ENCODE assay signal across 36 cellular contexts in the genomic region with DNA sequence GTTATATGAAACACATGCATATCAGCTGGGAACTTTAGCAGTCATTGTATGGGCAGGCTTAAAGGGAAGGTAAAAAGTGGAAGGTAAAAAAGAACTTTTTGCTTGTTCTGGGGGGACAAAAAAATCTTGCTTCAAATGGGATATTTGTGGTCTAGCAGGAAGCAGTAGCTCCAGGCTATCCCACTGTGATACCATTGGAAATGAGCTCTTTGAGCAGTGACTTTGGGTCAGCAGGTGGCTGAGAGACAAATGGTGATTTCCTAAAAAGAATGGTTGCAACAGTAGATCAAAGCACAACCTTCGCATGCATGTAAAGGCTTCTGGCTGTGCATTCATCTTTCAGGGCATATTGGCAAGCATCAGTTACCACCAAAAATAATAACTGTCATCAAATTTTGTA.
"Had no signal": no experiment of that assay in that cellular context is flagged by ENCODE, and none has a peak within 500 bp of the region (broad histone marks: within the 10 kb centered on the region; RNA-seq: fewer than 3 reads in every experiment).

No MANE protein-coding gene starts in this region.

- H3K36me3 Mint-ChIP-seq: activated CD8-positive, alpha-beta memory T cell treated with anti-CD3 and anti-CD28 coated beads, Interleukin-2, amount 10 ng/mL, durations not matched to agents 7 days and 5 days; activated naive CD8-positive, alpha-beta T cell treated with anti-CD3 and anti-CD28 coated beads for 36 hours had no signal

- ATAC-seq: activated CD4-positive, alpha-beta T cell treated with anti-CD3 and anti-CD28 coated beads for 36 hours; activated CD8-positive, alpha-beta memory T cell treated with anti-CD3 and anti-CD28 coated beads, Interleukin-2, amount 10 ng/mL, durations not matched to agents 7 days and 5 days; activated CD8-positive, alpha-beta T cell treated with anti-CD3 and anti-CD28 coated beads, Interleukin-2, amount 10 ng/mL, durations not matched to agents 7 days and 5 days; activated naive CD8-positive, alpha-beta T cell treated with anti-CD3 and anti-CD28 coated beads, Interleukin-2, amount 50 U/mL, for 24 hours; body of pancreas; gastroesophageal sphincter; T-helper 17 cell had no signal

- H3K4me1 ChIP-seq: adrenal gland, body of pancreas, colonic mucosa, esophagus squamous epithelium, gastroesophageal sphincter had no signal

- H3K27me3 ChIP-seq: adrenal gland, body of pancreas, cardiac muscle cell, colonic mucosa, esophagus squamous epithelium, gastroesophageal sphincter had no signal

- H3K4me3 ChIP-seq: adrenal gland, body of pancreas, cardiac muscle cell, colonic mucosa, esophagus squamous epithelium, gastroesophageal sphincter had no signal

- H3K27ac ChIP-seq: adrenal gland, body of pancreas, cardiac muscle cell, colonic mucosa, epithelial cell of prostate, esophagus squamous epithelium, gastroesophageal sphincter, WERI-Rb-1 had no signal

- DNase-seq: activated CD4-positive, alpha-beta memory T cell treated with anti-CD3 and anti-CD28 coated beads for 36 hours; activated CD4-positive, alpha-beta T cell treated with anti-CD3 and anti-CD28 coated beads for 36 hours; activated CD4-positive, alpha-beta T cell treated with anti-CD3 and anti-CD28 coated beads, Interleukin-2, amount 10 ng/mL, durations not matched to agents 24 days and 14 days; activated CD4-positive, CD25-positive, alpha-beta regulatory T cell; activated CD4-positive, CD25-positive, alpha-beta regulatory T cell treated with anti-CD3 and anti-CD28 coated beads, Interleukin-2, amount 50 U/mL, for 72 hours; activated CD8-positive, alpha-beta memory T cell treated with anti-CD3 and anti-CD28 coated beads, Interleukin-2, amount 10 ng/mL, durations not matched to agents 7 days and 5 days; activated CD8-positive, alpha-beta memory T cell treated with anti-CD3 and anti-CD28 coated beads, Interleukin-2, amount 50 U/mL, for 4 hours; activated CD8-positive, alpha-beta T cell treated with anti-CD3 and anti-CD28 coated beads, Interleukin-2, amount 10 ng/mL, durations not matched to agents 7 days and 5 days; activated effector memory CD4-positive, alpha-beta T cell treated with anti-CD3 and anti-CD28 coated beads, Interleukin-2, amount 50 U/mL, for 16 hours; activated naive CD4-positive, alpha-beta T cell treated with anti-CD3 and anti-CD28 coated beads for 36 hours; activated naive CD8-positive, alpha-beta T cell treated with anti-CD3 and anti-CD28 coated beads for 36 hours; activated naive CD8-positive, alpha-beta T cell treated with anti-CD3 and anti-CD28 coated beads, Interleukin-2, amount 50 U/mL, for 24 hours; activated T-cell treated with anti-CD3 and anti-CD28 coated beads, Interleukin-2, amount 50 U/mL, for 1 hour; activated T-cell treated with anti-CD3 and anti-CD28 coated beads, Interleukin-2, amount 50 U/mL, for 48 hours; adrenal gland; amygdala; aorta; body of pancreas; central memory CD4-positive, alpha-beta T cell; cerebellar nuclear complex; colonic mucosa; effector CD8-positive, alpha-beta T cell; esophagus squamous epithelium; foreskin melanocyte; head of caudate nucleus; T-helper 1 cell; T-helper 17 cell; T1000; WERI-Rb-1 had no signal

- H3K27me3 Mint-ChIP-seq: activated CD4-positive, alpha-beta memory T cell treated with anti-CD3 and anti-CD28 coated beads for 36 hours; activated CD4-positive, alpha-beta T cell treated with anti-CD3 and anti-CD28 coated beads for 36 hours; activated CD4-positive, alpha-beta T cell treated with anti-CD3 and anti-CD28 coated beads, Interleukin-2, amount 10 ng/mL, durations not matched to agents 24 days and 14 days; activated CD8-positive, alpha-beta memory T cell treated with anti-CD3 and anti-CD28 coated beads, Interleukin-2, amount 10 ng/mL, durations not matched to agents 7 days and 5 days; activated naive CD4-positive, alpha-beta T cell treated with anti-CD3 and anti-CD28 coated beads, Interleukin-2, amount 50 U/mL, for 24 hours; activated naive CD8-positive, alpha-beta T cell treated with anti-CD3 and anti-CD28 coated beads for 36 hours; activated naive CD8-positive, alpha-beta T cell treated with anti-CD3 and anti-CD28 coated beads, Interleukin-2, amount 50 U/mL, for 24 hours; T-helper 17 cell had no signal

- H3K36me3 ChIP-seq: adrenal gland, cardiac muscle cell, colonic mucosa, esophagus squamous epithelium, gastroesophageal sphincter had no signal

- H3K4me3 Mint-ChIP-seq: activated CD4-positive, alpha-beta memory T cell treated with anti-CD3 and anti-CD28 coated beads for 36 hours; activated CD4-positive, alpha-beta T cell treated with anti-CD3 and anti-CD28 coated beads for 36 hours; activated CD4-positive, alpha-beta T cell treated with anti-CD3 and anti-CD28 coated beads, Interleukin-2, amount 10 ng/mL, durations not matched to agents 24 days and 14 days; activated CD8-positive, alpha-beta memory T cell treated with anti-CD3 and anti-CD28 coated beads, Interleukin-2, amount 10 ng/mL, durations not matched to agents 7 days and 5 days; activated CD8-positive, alpha-beta T cell treated with anti-CD3 and anti-CD28 coated beads, Interleukin-2, amount 10 ng/mL, durations not matched to agents 7 days and 5 days; activated naive CD4-positive, alpha-beta T cell treated with anti-CD3 and anti-CD28 coated beads for 36 hours; activated naive CD4-positive, alpha-beta T cell treated with anti-CD3 and anti-CD28 coated beads, Interleukin-2, amount 50 U/mL, for 24 hours; activated naive CD8-positive, alpha-beta T cell treated with anti-CD3 and anti-CD28 coated beads for 36 hours; activated naive CD8-positive, alpha-beta T cell treated with anti-CD3 and anti-CD28 coated beads, Interleukin-2, amount 50 U/mL, for 24 hours; activated T-helper 1 cell treated with anti-CD3 and anti-CD28 coated beads, Interleukin-12 subunit alpha, Interleukin-12 subunit beta, Interleukin-2, Interleukin-4 antibody, amounts not matched to agents 30 ng/mL and 10 ng/mL and 1 ng/mL, durations not matched to agents 14 hours and 24 hours and 36 hours; T-helper 17 cell; T-helper 2 cell treated with Interferon-gamma antibody and Interleukin-4, amounts not matched to agents 5 μg/mL and 100 μg/mL, for 36 hours had no signal

- H3K9me3 Mint-ChIP-seq: activated CD4-positive, alpha-beta memory T cell treated with anti-CD3 and anti-CD28 coated beads for 36 hours; activated CD4-positive, alpha-beta T cell treated with anti-CD3 and anti-CD28 coated beads, Interleukin-2, amount 10 ng/mL, durations not matched to agents 24 days and 14 days; activated naive CD4-positive, alpha-beta T cell treated with anti-CD3 and anti-CD28 coated beads for 36 hours; activated naive CD4-positive, alpha-beta T cell treated with anti-CD3 and anti-CD28 coated beads, Interleukin-2, amount 50 U/mL, for 24 hours; activated naive CD8-positive, alpha-beta T cell treated with anti-CD3 and anti-CD28 coated beads for 36 hours; activated naive CD8-positive, alpha-beta T cell treated with anti-CD3 and anti-CD28 coated beads, Interleukin-2, amount 50 U/mL, for 24 hours; activated T-helper 1 cell treated with anti-CD3 and anti-CD28 coated beads, Interleukin-12 subunit alpha, Interleukin-12 subunit beta, Interleukin-2, Interleukin-4 antibody, amounts not matched to agents 30 ng/mL and 10 ng/mL and 1 ng/mL, durations not matched to agents 14 hours and 24 hours and 36 hours; activated T-helper 2 cell treated with anti-CD3 and anti-CD28 coated beads, Interferon-gamma antibody, Interleukin-2, Interleukin-4, amounts not matched to agents 10 μg/mL and 5 μg/mL and 100 μg/mL, durations not matched to agents 14 hours and 24 hours and 36 hours; T-helper 2 cell treated with Interferon-gamma antibody and Interleukin-4, amounts not matched to agents 5 μg/mL and 100 μg/mL, for 36 hours had no signal

- H3K4me1 Mint-ChIP-seq: activated CD4-positive, alpha-beta T cell treated with anti-CD3 and anti-CD28 coated beads for 36 hours; activated CD4-positive, alpha-beta T cell treated with anti-CD3 and anti-CD28 coated beads, Interleukin-2, amount 10 ng/mL, durations not matched to agents 24 days and 14 days; activated CD8-positive, alpha-beta memory T cell treated with anti-CD3 and anti-CD28 coated beads, Interleukin-2, amount 10 ng/mL, durations not matched to agents 7 days and 5 days; activated naive CD4-positive, alpha-beta T cell treated with anti-CD3 and anti-CD28 coated beads, Interleukin-2, amount 50 U/mL, for 24 hours; activated naive CD8-positive, alpha-beta T cell treated with anti-CD3 and anti-CD28 coated beads for 36 hours; activated naive CD8-positive, alpha-beta T cell treated with anti-CD3 and anti-CD28 coated beads, Interleukin-2, amount 50 U/mL, for 24 hours; T-helper 17 cell had no signal

- H3K9me3 ChIP-seq: adrenal gland, body of pancreas, colonic mucosa, esophagus squamous epithelium, gastroesophageal sphincter had no signal

- H3K27ac Mint-ChIP-seq: activated CD4-positive, alpha-beta memory T cell treated with anti-CD3 and anti-CD28 coated beads for 36 hours; activated CD4-positive, alpha-beta T cell treated with anti-CD3 and anti-CD28 coated beads for 36 hours; activated CD4-positive, alpha-beta T cell treated with anti-CD3 and anti-CD28 coated beads, Interleukin-2, amount 10 ng/mL, durations not matched to agents 24 days and 14 days; activated CD8-positive, alpha-beta memory T cell treated with anti-CD3 and anti-CD28 coated beads, Interleukin-2, amount 10 ng/mL, durations not matched to agents 7 days and 5 days; activated CD8-positive, alpha-beta T cell treated with anti-CD3 and anti-CD28 coated beads, Interleukin-2, amount 10 ng/mL, durations not matched to agents 7 days and 5 days; activated naive CD4-positive, alpha-beta T cell treated with anti-CD3 and anti-CD28 coated beads for 36 hours; activated naive CD4-positive, alpha-beta T cell treated with anti-CD3 and anti-CD28 coated beads, Interleukin-2, amount 50 U/mL, for 24 hours; activated naive CD8-positive, alpha-beta T cell treated with anti-CD3 and anti-CD28 coated beads for 36 hours; activated naive CD8-positive, alpha-beta T cell treated with anti-CD3 and anti-CD28 coated beads, Interleukin-2, amount 50 U/mL, for 24 hours; activated T-helper 1 cell treated with anti-CD3 and anti-CD28 coated beads, Interleukin-12 subunit alpha, Interleukin-12 subunit beta, Interleukin-2, Interleukin-4 antibody, amounts not matched to agents 30 ng/mL and 10 ng/mL and 1 ng/mL, durations not matched to agents 14 hours and 24 hours and 36 hours; activated T-helper 2 cell treated with anti-CD3 and anti-CD28 coated beads, Interferon-gamma antibody, Interleukin-2, Interleukin-4, amounts not matched to agents 10 μg/mL and 5 μg/mL and 100 μg/mL, durations not matched to agents 14 hours and 24 hours and 36 hours; T-helper 17 cell; T-helper 2 cell treated with Interferon-gamma antibody and Interleukin-4, amounts not matched to agents 5 μg/mL and 100 μg/mL, for 36 hours had no signal
